ENCODE assay signal across 9 cellular contexts in the genomic region with DNA sequence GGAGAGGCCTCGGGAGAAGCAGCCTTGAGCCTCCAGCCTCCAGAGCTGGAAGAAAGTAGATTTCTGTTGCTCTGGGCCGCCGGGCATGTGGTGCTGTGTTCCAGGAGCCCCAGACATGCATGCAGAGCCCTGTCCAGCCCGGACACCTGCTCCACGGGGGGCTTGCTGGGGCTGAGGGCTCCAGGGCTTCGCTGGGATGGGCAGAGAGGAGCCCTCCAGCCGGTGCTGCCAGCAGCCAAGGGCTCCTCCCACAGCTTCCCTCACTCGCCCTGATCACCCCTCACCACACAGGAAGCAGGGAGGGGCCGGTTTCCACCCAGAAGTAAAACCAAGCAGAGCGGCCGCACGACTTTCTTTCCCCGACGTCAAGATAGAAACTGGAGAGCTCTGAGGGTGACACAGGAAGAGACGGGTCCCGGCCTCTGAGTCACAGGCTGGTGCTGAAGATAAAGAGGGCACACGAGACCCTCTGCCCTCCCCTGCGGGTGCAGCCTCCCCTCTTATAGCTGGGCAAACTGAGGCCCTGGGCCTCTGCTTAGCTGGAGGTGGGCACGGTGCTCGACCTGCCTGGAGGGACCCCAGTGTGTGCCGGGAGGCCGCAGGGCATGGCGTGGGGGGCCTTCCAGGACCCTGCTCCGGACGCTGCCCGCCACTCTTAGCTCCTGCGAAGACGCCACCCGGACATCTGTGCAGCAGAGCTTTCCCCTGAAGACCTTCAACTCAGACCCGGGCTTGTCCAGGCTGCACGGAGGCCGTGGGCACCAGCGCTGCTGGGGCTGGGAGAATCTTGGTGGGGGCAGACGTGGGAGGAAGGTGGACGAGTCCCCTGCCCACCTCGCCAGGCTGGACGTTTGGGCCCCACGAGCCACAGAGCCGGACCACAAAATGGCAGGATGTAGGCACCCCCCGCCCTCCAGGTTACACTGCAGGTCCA. TPM values are rescaled to one million over a fixed set of nuclear protein-coding genes. Genes with fewer than 3 reads are reported as not detected.
DNase-seq lines count a peak whose midpoint lies in the region; ATAC-seq and TF ChIP-seq lines count a peak whose summit lies in the region.
"Had no signal": no experiment of that assay in that cellular context is flagged by ENCODE, and none has a peak within 500 bp of the region (broad histone marks: within the 10 kb centered on the region; RNA-seq: fewer than 3 reads in every experiment).

No MANE protein-coding gene starts in this region.

- peaks cover 2% of the 10 kb centered on the region for H3K4me1 ChIP-seq in testis

- ATAC-seq in GM21529 (IDR thresholded peaks at IDR 0.05; ENCODE audit: unreplicated experiment), result peak; percentile 80
- peak; percentile 60 to 87 (median 82) for ATAC-seq in natural killer cell

- no peaks in the 10 kb centered on the region for H3K9me3 Mint-ChIP-seq in natural killer cell

- TF ChIP-seq CTCF in GM06990 (IDR thresholded peaks at IDR 0.05; ENCODE audit: insufficient read depth, low read length, poor library complexity, severe bottlenecking), result no peak
- TF ChIP-seq CTCF in natural killer cell (IDR thresholded peaks at IDR 0.05), result no peak
- no peak for TF ChIP-seq CTCF in testis (IDR thresholded peaks at IDR 0.05)

- intact Hi-C loops in natural killer cell (cut with micrococcal nuclease) (loop anchor here (1.0 to 5.0 kb wide), 6 partner anchors 13 to 609 kb away; a partner anchor contains a TSS), testis (cut with DNase I; ENCODE audit: low total_unique reads) (no loop called here)

- no peak for TF ChIP-seq POLR2A in testis (IDR thresholded peaks at IDR 0.05)

- H3K4me3 ChIP-seq in GM06990 (replicated peaks; ENCODE audit: low read depth, low read length) (peak overlapping the region; percentile 67), testis (no peak overlapping the region)

- H3K4me1 Mint-ChIP-seq in natural killer cell, result peaks cover 50 to 61% of the 10 kb centered on the region in 2 donors

- H3K4me3 Mint-ChIP-seq in natural killer cell, result peak overlapping the region; percentile 92

- H3K27ac Mint-ChIP-seq in natural killer cell, result peak overlapping the region; percentile 93 to 95

- H3K36me3 ChIP-seq in GM06990 (ENCODE audit: control insufficient read depth, insufficient read depth, low read length), result peaks cover 1% of the 10 kb centered on the region
- H3K36me3 ChIP-seq in KOPT-K1 (ENCODE audit: insufficient read depth, low read length), result no peaks in the 10 kb centered on the region
- no peaks in the 10 kb centered on the region for H3K36me3 ChIP-seq in testis (ENCODE audit: low read depth, missing control alignments)

- no peaks in the 10 kb centered on the region for H3K36me3 Mint-ChIP-seq in natural killer cell

- H3K9me3 ChIP-seq in KOPT-K1 (ENCODE audit: insufficient read depth, low read length, poor library complexity, severe bottlenecking), result no peaks in the 10 kb centered on the region
- no peaks in the 10 kb centered on the region for H3K9me3 ChIP-seq in testis

- DNase-seq in GM06990 (ENCODE audit: extremely low read depth, insufficient read length) (peak; percentile 83), natural killer cell (peak; percentile 86), testis (peak; percentile 70), DMS53 (lab: John Stamatoyannopoulos, UW) (no peak)
- peak; percentile 90 to 91 for DNase-seq in activated CD4-positive, alpha-beta T cell treated with anti-CD3 and anti-CD28 coated beads for 4 hours
- peak; percentile 73 for DNase-seq in effector CD8-positive, alpha-beta T cell (lab: John Stamatoyannopoulos, UW)

- H3K27ac ChIP-seq in KOPT-K1 (ENCODE audit: low read depth, low read length, poor library complexity, severe bottlenecking), result peak overlapping the region; percentile 85
- H3K27ac ChIP-seq in testis, result no peak overlapping the region

- H3K27me3 Mint-ChIP-seq in natural killer cell (ENCODE audit: low read depth in 2 of 2), result no peaks in the 10 kb centered on the region

- 61 to 67% methylated on average over 19 to 39 of the region's 40 CpGs for WGBS in testis, 2 donors

- H3K27me3 ChIP-seq in GM06990 (replicated peaks; ENCODE audit: control insufficient read depth, insufficient read depth, low read length) (no peaks in the 10 kb centered on the region), testis (no peaks in the 10 kb centered on the region)

RNA-seq across cellular contexts. Expression of a gene that starts 31.1 kb away (rescaled TPM):
- total RNA-seq in natural killer cell, result 100 to 1,000 TPM in 1 of 3 donors, 10 to 100 TPM in 2; 87.2 to 117 (median 89.2) TPM
- total RNA-seq in testis, result 10 to 100 TPM in 1 of 2 donors, 1 to 10 TPM in 1; 6.1 to 10.9 TPM
- 2.4 TPM for polyA plus RNA-seq in testis (ENCODE audit: insufficient read depth, low read depth, low replicate concordance)

RNA-seq across cellular contexts. Expression of a gene that starts 47.0 kb away (rescaled TPM):
- 10 to 100 TPM; 69.3 to 81.6 (median 73.2) TPM for total RNA-seq in natural killer cell
- 100 to 1,000 TPM; 128 to 141 TPM for total RNA-seq in testis
- polyA plus RNA-seq in testis (ENCODE audit: insufficient read depth, low read depth, low replicate concordance), result 89.0 TPM

RNA-seq across cellular contexts. Expression of a gene that starts 52.0 kb away (rescaled TPM):
- total RNA-seq in natural killer cell, result 10 to 100 TPM; 33.6 to 38.3 (median 33.6) TPM
- 10 to 100 TPM; 21.6 to 23.5 TPM for total RNA-seq in testis
- 8.8 TPM for polyA plus RNA-seq in testis (ENCODE audit: insufficient read depth, low read depth, low replicate concordance)

RNA-seq across cellular contexts. Expression of a gene that starts 59.6 kb away (rescaled TPM):
- total RNA-seq in natural killer cell (not detected), testis (1 to 10 TPM in 1 of 2 donors, under 1 TPM in 1; 0.71 to 1.2 TPM)
- 0.61 TPM for polyA plus RNA-seq in testis (ENCODE audit: insufficient read depth, low read depth, low replicate concordance)
- total RNA-seq: T-helper 2 cell treated with Interferon-gamma antibody and Interleukin-4, amounts not matched to agents 100 ng/mL and 5 ng/mL, for 36 hours had no signal

Comparison
In these comparisons a context has a peak if more than half of its experiments do, and no peak if none do; other contexts are left out.
1. RNA of a gene that starts 31.1 kb away (total RNA-seq): 87.2 to 117 TPM in natural killer cell; 6.1 to 10.9 TPM in testis; every median in the first group is over 4 times any median in the second.